6 cellular contexts compared by ENCODE assay signal in genomic region chr6:121064345-121064744, GRCh38.
"Had no signal": no experiment of that assay in that cellular context is flagged by ENCODE, and none has a peak within 500 bp of the region (broad histone marks: within the 10 kb centered on the region; RNA-seq: fewer than 3 reads in every experiment).

No MANE protein-coding gene starts in this region.

- ATAC-seq: K562 had no signal

- H3K27ac ChIP-seq: HL-60 had no signal

- DNase-seq: IMR-90, KBM-7, KG1 had no signal

- FAIRE-seq: HTR-8/SVneo, K562 had no signal

- H3K4me3 ChIP-seq: K562 had no signal
